27 cellular contexts compared by ENCODE assay signal in the genomic region with DNA sequence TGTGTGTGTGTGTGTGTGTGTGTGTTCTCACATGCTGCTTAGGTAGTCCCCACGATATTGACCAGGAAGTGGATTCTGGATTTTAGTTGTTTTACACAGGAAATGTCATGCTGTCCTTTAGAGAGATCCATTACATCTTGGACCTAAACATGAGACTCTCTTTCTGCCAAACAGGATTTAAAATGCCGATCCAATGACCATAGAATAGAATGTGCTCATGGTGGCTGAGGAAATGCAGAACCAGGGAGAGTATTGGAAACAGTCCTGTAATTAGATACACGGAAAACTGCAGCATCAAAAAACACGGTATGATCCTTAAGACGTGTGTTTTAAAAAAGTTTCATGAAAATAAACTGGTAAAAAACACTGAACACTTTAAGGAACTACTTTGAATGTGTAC.
"Had no signal": no experiment of that assay in that cellular context is flagged by ENCODE, and none has a peak within 500 bp of the region (broad histone marks: within the 10 kb centered on the region; RNA-seq: fewer than 3 reads in every experiment).

No MANE protein-coding gene starts in this region.

- H3K36me3 ChIP-seq: colonic mucosa, esophagus muscularis mucosa, esophagus squamous epithelium, gastrocnemius medialis, gastroesophageal sphincter, heart left ventricle, heart right ventricle had no signal

- H3K4me3 Mint-ChIP-seq: dendritic cell treated with granulocyte-macrophage colony-stimulating factor and Interleukin-4, amounts not matched to agents 40 ng/mL and 50 ng/mL, for 4 days; effector memory CD8-positive, alpha-beta T cell; endodermal cell had no signal

- H3K27ac ChIP-seq: colonic mucosa, coronary artery, dorsolateral prefrontal cortex, epithelial cell of prostate, esophagus muscularis mucosa, esophagus squamous epithelium, foreskin keratinocyte, gastroesophageal sphincter, heart left ventricle, heart right ventricle had no signal

- H3K9me3 Mint-ChIP-seq: dendritic cell treated with granulocyte-macrophage colony-stimulating factor and Interleukin-4, amounts not matched to agents 40 ng/mL and 50 ng/mL, for 4 days had no signal

- H3K27me3 Mint-ChIP-seq: dendritic cell treated with granulocyte-macrophage colony-stimulating factor and Interleukin-4, amounts not matched to agents 40 ng/mL and 50 ng/mL, for 4 days; effector memory CD8-positive, alpha-beta T cell had no signal

- H3K27ac Mint-ChIP-seq: dendritic cell treated with granulocyte-macrophage colony-stimulating factor and Interleukin-4, amounts not matched to agents 40 ng/mL and 50 ng/mL, for 4 days; effector memory CD8-positive, alpha-beta T cell; endodermal cell had no signal

- DNase-seq: colonic mucosa; cortex of kidney; dermis blood vessel endothelial cell; dorsolateral prefrontal cortex; effector CD4-positive, alpha-beta T cell; effector CD8-positive, alpha-beta T cell; effector memory CD4-positive, alpha-beta T cell; effector memory CD8-positive, alpha-beta T cell; endodermal cell; erythroblast; esophagus squamous epithelium; foreskin fibroblast; foreskin keratinocyte; foreskin melanocyte; gastrocnemius medialis; glutamatergic neuron; head of caudate nucleus; heart left ventricle; heart right ventricle had no signal

- H3K4me3 ChIP-seq: colonic mucosa, coronary artery, dorsolateral prefrontal cortex, esophagus muscularis mucosa, esophagus squamous epithelium, gastrocnemius medialis, gastroesophageal sphincter, heart left ventricle, heart right ventricle had no signal

- FAIRE-seq: colon, endometrium, frontal cortex had no signal

- H3K27me3 ChIP-seq: colonic mucosa, esophagus muscularis mucosa, esophagus squamous epithelium, foreskin keratinocyte, gastrocnemius medialis, gastroesophageal sphincter, heart left ventricle, heart right ventricle had no signal

- H3K4me1 ChIP-seq: colonic mucosa, esophagus muscularis mucosa, esophagus squamous epithelium, foreskin keratinocyte, gastrocnemius medialis, gastroesophageal sphincter, heart left ventricle, heart right ventricle had no signal

- H3K9me3 ChIP-seq: colonic mucosa, esophagus muscularis mucosa, esophagus squamous epithelium, gastrocnemius medialis, gastroesophageal sphincter, heart left ventricle had no signal
